In genomic region chr13:44867825-44868224, GRCh38 we compare ENCODE assay signal across 19 cellular contexts.
DNase-seq lines count a peak whose midpoint lies in the region; FAIRE-seq and TF ChIP-seq lines count a peak whose summit lies in the region.
"Had no signal": no experiment of that assay in that cellular context is flagged by ENCODE, and none has a peak within 500 bp of the region (broad histone marks: within the 10 kb centered on the region; RNA-seq: fewer than 3 reads in every experiment).

No MANE protein-coding gene starts in this region.

- no peaks in the 10 kb centered on the region for H3K9me3 ChIP-seq in kidney (ENCODE audit: control insufficient read depth in 1 of 2, low read length in 2 of 2)
- H3K9me3 ChIP-seq: A549, BLaER1 had no signal

- peaks cover 0 to 11% of the 10 kb centered on the region in 2 donors for H3K4me1 ChIP-seq in kidney (ENCODE audit: control insufficient read depth in 1 of 2, insufficient read depth in 1 of 2, low read depth in 1 of 2, low read length in 2 of 2)
- H3K4me1 ChIP-seq: A549, BLaER1 had no signal

- H3K36me3 ChIP-seq in kidney (ENCODE audit: control insufficient read depth in 1 of 2, insufficient read depth in 2 of 2, low read length in 2 of 2), result no peaks in the 10 kb centered on the region
- H3K36me3 ChIP-seq: BLaER1 had no signal

- TF ChIP-seq CTCF in 22Rv1 (IDR thresholded peaks at IDR 0.05) (no peak), kidney (IDR thresholded peaks at IDR 0.05; ENCODE audit: borderline replicate concordance, extremely low read depth, insufficient read depth) (no peak)

- FAIRE-seq in kidney (lab: Jason Lieb, UNC), result no peak
- FAIRE-seq: A549 had no signal

- intact Hi-C loops in kidney (cut with DNase I), result no loop called here

- H3K27ac ChIP-seq in 22Rv1 (peak overlapping the region; percentile 3; the same call in 1 of the 2 replicates), kidney (ENCODE audit: low read depth in 2 of 2, low read length in 2 of 2) (peak overlapping the region in 1 of 2 donors; percentile 7)
- H3K27ac ChIP-seq: A549, BLaER1, PC-9, RWPE1 had no signal

- peak; percentile 61 for DNase-seq in dermis blood vessel endothelial cell
- peak; percentile 87 for DNase-seq in kidney
- peak; percentile 83 for DNase-seq in renal cortical epithelial cell (ENCODE audit: low read depth)
- DNase-seq in NCI-H524 (lab: John Stamatoyannopoulos, UW), result no peak
- no peak for DNase-seq in HUDEP-2 (lab: John Stamatoyannopoulos, UW; ENCODE audit: unreplicated experiment in 76 of 76)
- DNase-seq in ecto neural progenitor cell (ENCODE audit: low spot score), result no peak
- DNase-seq: Calu3; CD8-positive, alpha-beta T cell; GF-D8; H9; NCI-H1417 treated with DMSO at 0.1 percent for 48 hours; NCI-H1930; NCI-H226; NCI-H524 treated with DMSO at 0.1 percent for 48 hours; PC-9 had no signal

- H3K9ac ChIP-seq in kidney (ENCODE audit: low read length in 2 of 2), result no peak overlapping the region
- H3K9ac ChIP-seq: BLaER1 had no signal

- no peak overlapping the region for H3K4me3 ChIP-seq in kidney (ENCODE audit: low read length in 2 of 2)
- H3K4me3 ChIP-seq: A549, BLaER1, PC-9 had no signal

Comparison
In these comparisons a context has a peak if more than half of its experiments do, and no peak if none do; other contexts are left out.
1. DNase-seq: peak in dermis blood vessel endothelial cell (single experiment), kidney (single experiment) and renal cortical epithelial cell (single experiment); none in NCI-H524 (0 of 2), HUDEP-2 (0 of 76) and ecto neural progenitor cell (single experiment).